ENCODE assay signal across 25 cellular contexts in genomic region chr10:13636776-13637175, GRCh38.
"Had no signal": no experiment of that assay in that cellular context is flagged by ENCODE, and none has a peak within 500 bp of the region (broad histone marks: within the 10 kb centered on the region; RNA-seq: fewer than 3 reads in every experiment).

No MANE protein-coding gene starts in this region.

- DNase-seq: colonic mucosa; effector CD8-positive, alpha-beta T cell; endodermal cell; gastrocnemius medialis; head of caudate nucleus; kidney; natural killer cell; occipital lobe; sigmoid colon; spleen; stimulated activated CD4-positive, alpha-beta T cell treated with anti-CD3 and anti-CD28 coated beads, Interleukin-4, amount 100 ng/mL, for 4 hours; stimulated activated naive CD8-positive, alpha-beta T cell treated with anti-CD3 and anti-CD28 coated beads, Interleukin-15, Interleukin-2, amounts not matched to agents 100 U/mL and 50 U/mL, for 24 hours; upper lobe of left lung had no signal

- H3K4me3 ChIP-seq: colonic mucosa, gastrocnemius medialis, lung, prostate gland, sigmoid colon, skin epidermis, spleen, thoracic aorta, tibial nerve, upper lobe of left lung had no signal

- H3K4me1 ChIP-seq: colonic mucosa, parathyroid adenoma, prostate gland, upper lobe of left lung had no signal

- H3K27ac ChIP-seq: colonic mucosa, epithelial cell of prostate, gastrocnemius medialis, parathyroid adenoma, prostate gland, skin epidermis, spleen, thoracic aorta, upper lobe of left lung had no signal

- H3K9me3 ChIP-seq: colonic mucosa, gastrocnemius medialis, prostate gland, thoracic aorta had no signal

- FAIRE-seq: kidney, urothelium cell line had no signal

- ATAC-seq: esophagus mucosa; gastrocnemius medialis; left lobe of liver; natural killer cell; right cardiac atrium; stimulated activated memory B cell treated with anti-CD40 and anti-IgM and Interleukin-4, amounts not matched to agents 10 μg/mL and 1 μg/mL and 100 μg/mL, for 72 hours; stimulated activated naive CD8-positive, alpha-beta T cell treated with anti-CD3 and anti-CD28 coated beads, Interleukin-15, Interleukin-2, amounts not matched to agents 100 U/mL and 50 U/mL, for 24 hours had no signal
